31 cellular contexts compared by ENCODE assay signal in the genomic region with DNA sequence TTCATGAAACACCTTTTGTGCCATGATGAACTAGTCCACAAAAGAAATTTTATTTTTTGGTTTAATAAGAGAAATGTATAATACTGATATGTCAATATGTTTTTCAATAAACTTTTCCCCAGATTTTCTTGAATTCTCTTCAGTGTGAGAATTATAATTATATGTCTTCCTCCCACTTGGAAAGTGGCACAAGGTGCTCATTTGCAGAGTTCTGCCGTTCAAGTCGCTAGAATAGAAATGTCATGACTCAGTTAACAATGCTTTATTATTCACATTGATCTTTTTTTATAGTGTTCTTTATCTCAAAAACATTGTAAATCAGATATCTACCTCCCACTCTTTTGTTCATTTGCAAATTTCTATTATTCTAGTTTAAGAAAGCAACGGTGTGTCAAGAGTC.
"Had no signal": no experiment of that assay in that cellular context is flagged by ENCODE, and none has a peak within 500 bp of the region (broad histone marks: within the 10 kb centered on the region; RNA-seq: fewer than 3 reads in every experiment).

No MANE protein-coding gene starts in this region.

- H3K27ac ChIP-seq: adrenal gland, ascending aorta, body of pancreas, brain microvascular endothelial cell, breast epithelium, cardiac muscle cell had no signal

- ATAC-seq: activated naive CD4-positive, alpha-beta T cell treated with anti-CD3 and anti-CD28 coated beads, Interleukin-2, amount 50 U/mL, for 72 hours; activated naive CD8-positive, alpha-beta T cell treated with anti-CD3 and anti-CD28 coated beads, Interleukin-2, amount 50 U/mL, for 24 hours; activated T-cell treated with anti-CD3 and anti-CD28 coated beads, Interleukin-2, amount 50 U/mL, for 4 hours; activated T-cell treated with anti-CD3 and anti-CD28 coated beads, Interleukin-2, amount 50 U/mL, for 72 hours; activated T-helper 17 cell treated with anti-CD3 and anti-CD28 coated beads, Interleukin-2, amount 50 U/mL, for 72 hours; body of pancreas had no signal

- DNase-seq: activated effector memory CD4-positive, alpha-beta T cell treated with anti-CD3 and anti-CD28 coated beads, Interleukin-2, amount 50 U/mL, for 16 hours; activated effector memory CD4-positive, alpha-beta T cell treated with Interleukin-2 at 50 U/mL for 16 hours; activated gamma-delta T cell; activated gamma-delta T cell treated with Interleukin-2 at 50 U/mL for 16 hours; activated naive CD4-positive, alpha-beta T cell; activated naive CD4-positive, alpha-beta T cell treated with anti-CD3 and anti-CD28 coated beads for 36 hours; activated naive CD4-positive, alpha-beta T cell treated with anti-CD3 and anti-CD28 coated beads, Interleukin-2, amount 10 ng/mL, durations not matched to agents 7 days and 5 days; activated naive CD4-positive, alpha-beta T cell treated with anti-CD3 and anti-CD28 coated beads, Interleukin-2, amount 50 U/mL, for 16 hours; activated naive CD4-positive, alpha-beta T cell treated with Interleukin-2 at 50 U/mL for 16 hours; activated naive CD8-positive, alpha-beta T cell treated with anti-CD3 and anti-CD28 coated beads for 36 hours; activated naive CD8-positive, alpha-beta T cell treated with anti-CD3 and anti-CD28 coated beads, Interleukin-2, amount 10 ng/mL, durations not matched to agents 7 days and 5 days; activated naive CD8-positive, alpha-beta T cell treated with anti-CD3 and anti-CD28 coated beads, Interleukin-2, amount 50 U/mL, for 24 hours; activated T-cell treated with anti-CD3 and anti-CD28 coated beads, Interleukin-2, amount 50 U/mL, for 1 hour; activated T-cell treated with anti-CD3 and anti-CD28 coated beads, Interleukin-2, amount 50 U/mL, for 24 hours; activated T-cell treated with anti-CD3 and anti-CD28 coated beads, Interleukin-2, amount 50 U/mL, for 4 hours; activated T-cell treated with anti-CD3 and anti-CD28 coated beads, Interleukin-2, amount 50 U/mL, for 48 hours; activated T-cell treated with anti-CD3 and anti-CD28 coated beads, Interleukin-2, amount 50 U/mL, for 72 hours; adrenal gland; amniotic stem cell; amygdala; anterior cingulate cortex; aorta; body of pancreas; brain microvascular endothelial cell; central memory CD4-positive, alpha-beta T cell; cerebellar nuclear complex had no signal
